In the genomic region with DNA sequence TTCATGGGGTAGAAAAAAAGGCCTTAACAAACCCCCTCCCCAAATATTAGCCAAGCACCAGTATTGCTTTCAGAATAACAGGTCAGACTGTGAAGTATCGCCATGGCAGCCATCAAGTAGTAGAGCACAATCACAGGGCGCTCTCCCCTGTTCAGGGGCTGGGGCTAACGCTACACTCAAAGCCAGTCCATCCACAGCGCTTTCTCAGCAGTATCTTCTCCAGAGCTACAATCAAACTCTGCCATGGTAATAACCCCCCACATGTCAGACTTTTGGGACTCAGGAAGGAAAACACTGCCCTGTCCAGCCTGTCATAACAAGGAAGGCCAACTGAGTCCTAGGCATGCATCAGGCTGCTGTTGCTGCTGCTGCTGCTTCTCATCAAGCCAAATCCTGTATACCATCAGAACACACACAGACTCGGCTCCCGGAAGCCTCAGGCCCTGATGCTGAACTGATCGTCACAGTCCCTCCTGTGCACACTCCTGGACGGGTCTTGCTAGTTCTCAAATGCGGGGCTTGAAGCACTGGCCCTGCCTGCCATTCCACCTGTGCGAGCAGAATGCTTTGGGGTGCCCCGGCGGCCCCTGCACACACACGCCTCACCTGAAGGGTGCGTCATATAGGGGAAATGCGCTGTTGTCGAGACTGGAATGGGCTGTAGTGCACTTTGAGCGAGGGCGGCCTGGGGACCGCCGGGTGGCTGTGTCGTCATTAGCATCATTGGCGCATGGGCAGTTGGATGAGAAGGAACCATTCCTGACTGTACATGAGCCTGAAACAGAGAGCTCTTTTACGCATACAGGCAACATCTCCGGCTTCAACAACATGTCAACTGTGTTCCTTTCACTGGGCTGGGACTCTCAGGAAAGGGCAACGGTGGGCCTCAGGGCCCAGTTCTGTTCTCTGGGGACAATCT, we compare ENCODE assay signal across 1 cellular context.
TF ChIP-seq lines count a peak whose summit lies in the region.

No MANE protein-coding gene starts in this region.

TF ChIP-seq in H1, 55 proteins besides CTCF, POLR2A, EP300 and RAD21:
- TF ChIP-seq POU5F1 (IDR thresholded peaks at IDR 0.05; ENCODE audit: low read depth, low read length) (no peak), TAF7 (optimal IDR thresholded peaks at IDR 0.05; ENCODE audit: borderline replicate concordance, low read depth, low read length) (no peak), RFX5 (IDR thresholded peaks at IDR 0.05; ENCODE audit: borderline replicate concordance, low read depth, low read length) (no peak), PHF8 (conservative IDR thresholded peaks at IDR 0.05; ENCODE audit: low read depth, low read length) (no peak)
- TF ChIP-seq, protein P1, sequence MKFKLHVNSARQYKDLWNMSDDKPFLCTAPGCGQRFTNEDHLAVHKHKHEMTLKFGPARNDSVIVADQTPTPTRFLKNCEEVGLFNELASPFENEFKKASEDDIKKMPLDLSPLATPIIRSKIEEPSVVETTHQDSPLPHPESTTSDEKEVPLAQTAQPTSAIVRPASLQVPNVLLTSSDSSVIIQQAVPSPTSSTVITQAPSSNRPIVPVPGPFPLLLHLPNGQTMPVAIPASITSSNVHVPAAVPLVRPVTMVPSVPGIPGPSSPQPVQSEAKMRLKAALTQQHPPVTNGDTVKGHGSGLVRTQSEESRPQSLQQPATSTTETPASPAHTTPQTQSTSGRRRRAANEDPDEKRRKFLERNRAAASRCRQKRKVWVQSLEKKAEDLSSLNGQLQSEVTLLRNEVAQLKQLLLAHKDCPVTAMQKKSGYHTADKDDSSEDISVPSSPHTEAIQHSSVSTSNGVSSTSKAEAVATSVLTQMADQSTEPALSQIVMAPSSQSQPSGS (IDR thresholded peaks at IDR 0.05; ENCODE audit: low read length), result no peak
